ENCODE assay signal across 17 cellular contexts in genomic region chr17:2700491-2701141, GRCh38. TPM values are rescaled to one million over a fixed set of nuclear protein-coding genes. Genes with fewer than 3 reads are reported as not detected.
DNase-seq lines count a peak whose midpoint lies in the region; ATAC-seq, FAIRE-seq and TF ChIP-seq lines count a peak whose summit lies in the region.
"Had no signal": no experiment of that assay in that cellular context is flagged by ENCODE, and none has a peak within 500 bp of the region (broad histone marks: within the 10 kb centered on the region; RNA-seq: fewer than 3 reads in every experiment).

No MANE protein-coding gene starts in this region.

- H3K27ac ChIP-seq in WERI-Rb-1 (no peak overlapping the region), spleen (no peak overlapping the region)

- H3K9me3 ChIP-seq in WERI-Rb-1 (ENCODE audit: severe bottlenecking), result no peaks in the 10 kb centered on the region
- no peaks in the 10 kb centered on the region for H3K9me3 ChIP-seq in spleen

- H3K4me3 ChIP-seq in WERI-Rb-1 (ENCODE audit: low read depth, low read length) (no peak overlapping the region), spleen (no peak overlapping the region)
- H3K4me3 ChIP-seq: smooth muscle cell had no signal

- H3K4me3 Mint-ChIP-seq in activated T-cell treated with anti-CD3 and anti-CD28 coated beads, Interleukin-2, amount 50 U/mL, for 24 hours, result no peak overlapping the region
- H3K4me3 Mint-ChIP-seq: CD8-positive, alpha-beta T cell had no signal

- no peak for ATAC-seq in GM18520 (IDR thresholded peaks at IDR 0.05; ENCODE audit: unreplicated experiment)
- ATAC-seq: CD8-positive, alpha-beta T cell had no signal

- H3K36me3 ChIP-seq in WERI-Rb-1, result peaks cover 82% of the 10 kb centered on the region
- H3K36me3 ChIP-seq in spleen, result peaks cover 0 to 93% (median 80%) of the 10 kb centered on the region in 6 donors

- no peaks in the 10 kb centered on the region for H3K27me3 Mint-ChIP-seq in activated T-cell treated with anti-CD3 and anti-CD28 coated beads, Interleukin-2, amount 50 U/mL, for 24 hours

- no peaks in the 10 kb centered on the region for H3K27me3 ChIP-seq in WERI-Rb-1 (ENCODE audit: insufficient read depth, low read depth, severe bottlenecking)
- H3K27me3 ChIP-seq in spleen (replicated peaks in 1 of 7), result no peaks in the 10 kb centered on the region

- DNase-seq in DMS153 treated with DMSO at 0.1 percent for 48 hours (lab: John Stamatoyannopoulos, UW; ENCODE audit: unreplicated experiment) (peak; percentile 99), DMS153 (lab: John Stamatoyannopoulos, UW) (no peak), activated T-cell treated with anti-CD3 and anti-CD28 coated beads for 4 hours (no peak), WERI-Rb-1 (peak; percentile 6), spleen (peak; percentile 68), frontal cortex (ENCODE audit: low spot score in 2 of 2) (no peak)
- peak; percentile 21 for DNase-seq in activated T-cell treated with anti-CD3 and anti-CD28 coated beads, Interleukin-2, amount 50 U/mL, for 24 hours
- DNase-seq: CD8-positive, alpha-beta T cell; dermis blood vessel endothelial cell; nucleus accumbens; substantia nigra; T-helper 1 cell had no signal

- intact Hi-C loops in spleen (cut with DNase I; ENCODE audit: low total_unique reads), result no loop called here

- H3K9me3 Mint-ChIP-seq in activated T-cell treated with anti-CD3 and anti-CD28 coated beads, Interleukin-2, amount 50 U/mL, for 24 hours, result no peaks in the 10 kb centered on the region
- H3K9me3 Mint-ChIP-seq: activated T-helper 2 cell treated with anti-CD3 and anti-CD28 coated beads, Interferon-gamma antibody, Interleukin-2, Interleukin-4, amounts not matched to agents 10 μg/mL and 5 μg/mL and 100 μg/mL, durations not matched to agents 14 hours and 24 hours and 36 hours; CD8-positive, alpha-beta T cell had no signal

- WGBS in spleen, 5 donors, result 84 to 95% (median 91%) methylated on average over 9 to 27 of the region's 27 CpGs

- peaks cover 4% of the 10 kb centered on the region for H3K4me1 Mint-ChIP-seq in activated T-cell treated with anti-CD3 and anti-CD28 coated beads, Interleukin-2, amount 50 U/mL, for 24 hours (ENCODE audit: low read depth)

- peaks cover 94% of the 10 kb centered on the region for H3K36me3 Mint-ChIP-seq in activated T-cell treated with anti-CD3 and anti-CD28 coated beads, Interleukin-2, amount 50 U/mL, for 24 hours (ENCODE audit: low read depth)

- no peak overlapping the region for H3K27ac Mint-ChIP-seq in activated T-cell treated with anti-CD3 and anti-CD28 coated beads, Interleukin-2, amount 50 U/mL, for 24 hours
- H3K27ac Mint-ChIP-seq: activated T-helper 2 cell treated with anti-CD3 and anti-CD28 coated beads, Interferon-gamma antibody, Interleukin-2, Interleukin-4, amounts not matched to agents 10 μg/mL and 5 μg/mL and 100 μg/mL, durations not matched to agents 14 hours and 24 hours and 36 hours; CD8-positive, alpha-beta T cell had no signal

- H3K4me1 ChIP-seq in spleen, result peaks cover 0 to 7% (median 0%) of the 10 kb centered on the region in 6 donors

- FAIRE-seq in frontal cortex (lab: Jason Lieb, UNC), result no peak
- FAIRE-seq: A204.1 had no signal

- TF ChIP-seq POLR2A in spleen (IDR thresholded peaks at IDR 0.05), result no peak

- TF ChIP-seq CTCF in WERI-Rb-1 (IDR thresholded peaks at IDR 0.05; ENCODE audit: low read depth, low read length), result no peak
- no peak for TF ChIP-seq CTCF in spleen (IDR thresholded peaks at IDR 0.05 in 8 of 11, conservative IDR thresholded peaks at IDR 0.05 in 3 of 11)

RNA-seq across cellular contexts. Expression of gene CLUH, which starts 10.9 kb away (rescaled TPM):
- 10 to 100 TPM; 37.9 to 82.6 (median 51.1) TPM for total RNA-seq in spleen
- 10 to 100 TPM; 14.3 to 48.7 (median 26.5) TPM for polyA plus RNA-seq in spleen
- total RNA-seq in frontal cortex, result 24.1 TPM

RNA-seq across cellular contexts. Expression of gene CCDC92B, which starts 48.8 kb away (rescaled TPM):
- total RNA-seq in spleen, result under 1 TPM in 4 of 7 donors, not detected in 3; 0.14 to 0.26 (median 0.22) TPM
- under 1 TPM; 0.03 to 0.20 (median 0.06) TPM for polyA plus RNA-seq in spleen
- 1.2 TPM for total RNA-seq in frontal cortex
- total RNA-seq: dermis blood vessel endothelial cell, MCF 10A, smooth muscle cell had no signal
- polyA plus RNA-seq: smooth muscle cell had no signal

Comparison
In these comparisons a context has a peak if more than half of its experiments do, and no peak if none do; other contexts are left out.
1. DNase-seq: peak in DMS153 treated with DMSO at 0.1 percent for 48 hours (single experiment), activated T-cell treated with anti-CD3 and anti-CD28 coated beads, Interleukin-2, amount 50 U/mL, for 24 hours (single experiment), WERI-Rb-1 (single experiment) and spleen (single experiment); none in DMS153 (single experiment), activated T-cell treated with anti-CD3 and anti-CD28 coated beads for 4 hours (single experiment) and frontal cortex (0 of 2).